Comparison of ENCODE assay signal across 8 cellular contexts in genomic region chr3:44762690-44763089, GRCh38. TPM values are rescaled to one million over a fixed set of nuclear protein-coding genes. Genes with fewer than 3 reads are reported as not detected.
DNase-seq lines count a peak whose midpoint lies in the region; ATAC-seq and TF ChIP-seq lines count a peak whose summit lies in the region.
"Had no signal": no experiment of that assay in that cellular context is flagged by ENCODE, and none has a peak within 500 bp of the region (broad histone marks: within the 10 kb centered on the region; RNA-seq: fewer than 3 reads in every experiment).

No MANE protein-coding gene starts in this region.

- H3K27ac ChIP-seq in ectodermal cell (ENCODE audit: insufficient read depth, low read depth, low read length, poor library complexity, severe bottlenecking): no peak overlapping the region
- no peak overlapping the region for H3K27ac ChIP-seq in neural progenitor cell

- H2AFZ ChIP-seq in neural progenitor cell (replicated peaks): peak overlapping the region; percentile 87

- H3K27me3 Mint-ChIP-seq in neural progenitor cell (ENCODE audit: insufficient read depth, low read depth): peaks cover 12% of the 10 kb centered on the region

- H3K27me3 ChIP-seq in NT2/D1 (ENCODE audit: insufficient read depth, insufficient read length) (no peaks in the 10 kb centered on the region), ectodermal cell (ENCODE audit: control insufficient read depth, insufficient read depth, low read length, poor library complexity, severe bottlenecking) (no peaks in the 10 kb centered on the region), neural progenitor cell (no peaks in the 10 kb centered on the region)
- H3K27me3 ChIP-seq: transverse colon had no signal

- H3K4me1 Mint-ChIP-seq in neural progenitor cell: peaks cover 8% of the 10 kb centered on the region

- H3K9me3 Mint-ChIP-seq in neural progenitor cell: peaks cover 58% of the 10 kb centered on the region

- POLR2A ChIA-PET in HEK293T (lab: Yijun Ruan, JAX): interaction anchor here (1.2 to 2.3 kb wide), 5 partner anchors 9 to 252 kb away, joined by 5 to 21 read pairs (median 6); partner anchors contain the start of genes ZNF197 and ZNF501

- H3K36me3 ChIP-seq in NT2/D1 (ENCODE audit: insufficient read depth, insufficient read length, low read length): peaks cover 55% of the 10 kb centered on the region
- peaks cover 28% of the 10 kb centered on the region for H3K36me3 ChIP-seq in ectodermal cell (ENCODE audit: control insufficient read depth, insufficient read depth, low read length)
- peaks cover 26% of the 10 kb centered on the region for H3K36me3 ChIP-seq in neural progenitor cell

- H3K4me1 ChIP-seq in NT2/D1 (ENCODE audit: insufficient read depth, insufficient read length) (no peaks in the 10 kb centered on the region), ectodermal cell (ENCODE audit: control insufficient read depth, insufficient read depth, low read length) (no peaks in the 10 kb centered on the region), neural progenitor cell (no peaks in the 10 kb centered on the region)

- H3K9ac ChIP-seq in NT2/D1 (ENCODE audit: insufficient read length, low read depth) (peak overlapping the region; percentile 91), neural progenitor cell (peak overlapping the region; percentile 71)

- intact Hi-C loops in left colon (cut with DNase I, micrococcal nuclease): no loop called here

- CTCF ChIA-PET in HEK293T (lab: Yijun Ruan, JAX): no interaction called here

- TF ChIP-seq CTCF in GM12865 (IDR thresholded peaks at IDR 0.05; ENCODE audit: insufficient read depth, low read depth, low read length, missing control alignments) (no peak), neural progenitor cell (IDR thresholded peaks at IDR 0.05) (no peak)

- peaks cover 10% of the 10 kb centered on the region for H3F3A ChIP-seq in neural progenitor cell (ENCODE audit: low read depth)

- H3K9me3 ChIP-seq in NT2/D1 (ENCODE audit: insufficient read depth, low read length) (peaks cover 62% of the 10 kb centered on the region), ectodermal cell (ENCODE audit: control insufficient read depth, low read length) (peaks cover 3% of the 10 kb centered on the region), neural progenitor cell (ENCODE audit: low read depth) (peaks cover 7% of the 10 kb centered on the region)

- H3K36me3 Mint-ChIP-seq in neural progenitor cell: peaks cover 61% of the 10 kb centered on the region

- no peak for DNase-seq in GM12865 (ENCODE audit: low read depth)
- DNase-seq in NT2/D1 (ENCODE audit: low read depth, low spot score): no peak
- DNase-seq in neural progenitor cell (ENCODE audit: low spot score): no peak
- DNase-seq in left colon: no peak
- no peak for DNase-seq in NCI-H226
- no peak for DNase-seq in HEK293T (ENCODE audit: extremely low spot score)
- DNase-seq: transverse colon had no signal

- peak overlapping the region; percentile 93 for H3K4me2 ChIP-seq in neural progenitor cell

- peaks cover 95% of the 10 kb centered on the region for H3K79me2 ChIP-seq in neural progenitor cell (ENCODE audit: low read depth)

- H3K4me3 ChIP-seq in GM12865 (ENCODE audit: low read depth, low read length) (peak overlapping the region; percentile 92), NT2/D1 (ENCODE audit: insufficient read length, low read depth) (peak overlapping the region; percentile 95), ectodermal cell (ENCODE audit: insufficient read depth, low read depth, low read length) (peak overlapping the region; percentile 56), neural progenitor cell (peak overlapping the region; percentile 95)

- H3K27ac Mint-ChIP-seq in neural progenitor cell: peak overlapping the region; percentile 74

- WGBS in ectodermal cell, 2 experiments: 33 to 44% methylated on average over 3 to 5 of the region's 5 CpGs

- peak overlapping the region; percentile 93 for H3K4me3 Mint-ChIP-seq in neural progenitor cell

- H4K20me1 ChIP-seq in neural progenitor cell (ENCODE audit: low read depth): no peaks in the 10 kb centered on the region

- no peak for ATAC-seq in left colon

TF ChIP-seq in HEK293T, 16 proteins besides CTCF, POLR2A, EP300 and RAD21:
- TF ChIP-seq FOXK2 (IDR thresholded peaks at IDR 0.05) (no peak), NFRKB (IDR thresholded peaks at IDR 0.05) (no peak), LEF1 (IDR thresholded peaks at IDR 0.05; ENCODE audit: borderline replicate concordance) (no peak), ZNF384 (IDR thresholded peaks at IDR 0.05) (no peak), ELF4 (IDR thresholded peaks at IDR 0.05) (no peak), BHLHE40 (IDR thresholded peaks at IDR 0.05; ENCODE audit: borderline replicate concordance) (no peak), FOXM1 (IDR thresholded peaks at IDR 0.05; ENCODE audit: borderline replicate concordance) (no peak), SP1 (IDR thresholded peaks at IDR 0.05) (no peak), CTBP1 (IDR thresholded peaks at IDR 0.05; ENCODE audit: borderline replicate concordance) (no peak), PKNOX1 (IDR thresholded peaks at IDR 0.05) (no peak), SUZ12 (IDR thresholded peaks at IDR 0.05) (no peak), HDGF (IDR thresholded peaks at IDR 0.05; ENCODE audit: borderline replicate concordance) (no peak), L3MBTL2 (conservative IDR thresholded peaks at IDR 0.05) (no peak), TARDBP (IDR thresholded peaks at IDR 0.05) (no peak), FOXA1 (IDR thresholded peaks at IDR 0.05) (no peak), ARNT (IDR thresholded peaks at IDR 0.05) (no peak)

RNA-seq across cellular contexts. Expression of gene KIF15, which starts 1.1 kb away (rescaled TPM):
- 41.3 TPM for polyA plus RNA-seq in ectodermal cell (2013, experiment 1 of 4)
- polyA plus RNA-seq in ectodermal cell (2013, experiment 2 of 4): 40.3 TPM
- polyA plus RNA-seq in ectodermal cell (2013, experiment 3 of 4): 40.0 TPM
- polyA plus RNA-seq in ectodermal cell (2013, experiment 4 of 4): 40.2 TPM
- total RNA-seq in neural progenitor cell (ENCODE audit: low replicate concordance) (46.2 and 83.4 TPM in 2 replicates), left colon (1 to 10 TPM; 2.6 to 4.2 TPM)

RNA-seq across cellular contexts. Expression of gene KIAA1143, which starts 1.3 kb away (rescaled TPM):
- polyA plus RNA-seq in ectodermal cell (2013, experiment 1 of 4): 37.7 TPM
- polyA plus RNA-seq in ectodermal cell (2013, experiment 2 of 4): 42.7 TPM
- 32.2 TPM for polyA plus RNA-seq in ectodermal cell (2013, experiment 3 of 4)
- polyA plus RNA-seq in ectodermal cell (2013, experiment 4 of 4): 34.2 TPM
- total RNA-seq in neural progenitor cell (ENCODE audit: low replicate concordance) (48.9 and 73.6 TPM in 2 replicates), left colon (10 to 100 TPM; 14.4 to 16.0 TPM)

RNA-seq across cellular contexts. Expression of gene ZNF501, which starts 33.3 kb away (rescaled TPM):
- 8.2 TPM for polyA plus RNA-seq in ectodermal cell (2013, experiment 1 of 4)
- 8.8 TPM for polyA plus RNA-seq in ectodermal cell (2013, experiment 2 of 4)
- 6.6 TPM for polyA plus RNA-seq in ectodermal cell (2013, experiment 3 of 4)
- 7.3 TPM for polyA plus RNA-seq in ectodermal cell (2013, experiment 4 of 4)
- total RNA-seq in neural progenitor cell (ENCODE audit: low replicate concordance) (9.9 and 12.6 TPM in 2 replicates), left colon (1 to 10 TPM; 1.3 to 2.6 TPM)

RNA-seq across cellular contexts. Expression of gene ZNF502, which starts 50.2 kb away (rescaled TPM):
- polyA plus RNA-seq in ectodermal cell (2013, experiment 1 of 4): 5.9 TPM
- 6.9 TPM for polyA plus RNA-seq in ectodermal cell (2013, experiment 2 of 4)
- polyA plus RNA-seq in ectodermal cell (2013, experiment 3 of 4): 7.1 TPM
- polyA plus RNA-seq in ectodermal cell (2013, experiment 4 of 4): 6.8 TPM
- total RNA-seq in neural progenitor cell (ENCODE audit: low replicate concordance): 3.6 and 5.1 TPM in 2 replicates
- total RNA-seq in left colon: 1 to 10 TPM; 2.2 to 3.1 TPM
